Comparison of ENCODE assay signal across 38 cellular contexts in genomic region chr6:39274471-39274870, GRCh38. TPM values are rescaled to one million over a fixed set of nuclear protein-coding genes. Genes with fewer than 3 reads are reported as not detected.
"Had no signal": no experiment of that assay in that cellular context is flagged by ENCODE, and none has a peak within 500 bp of the region (broad histone marks: within the 10 kb centered on the region; RNA-seq: fewer than 3 reads in every experiment).

No MANE protein-coding gene starts in this region.

- H3K27ac ChIP-seq: adrenal gland, ascending aorta, body of pancreas, brain microvascular endothelial cell, breast epithelium, cardiac muscle cell had no signal

- H3K4me3 ChIP-seq: adrenal gland, ascending aorta, body of pancreas, breast epithelium, cardiac muscle cell had no signal

- H3K27me3 ChIP-seq: adrenal gland, ascending aorta, body of pancreas, brain microvascular endothelial cell, breast epithelium had no signal

- FAIRE-seq: astrocyte, colon had no signal

- ATAC-seq: activated naive CD4-positive, alpha-beta T cell treated with anti-CD3 and anti-CD28 coated beads, Interleukin-2, amount 50 U/mL, for 72 hours; activated naive CD8-positive, alpha-beta T cell treated with anti-CD3 and anti-CD28 coated beads, Interleukin-2, amount 50 U/mL, for 24 hours; activated T-cell treated with anti-CD3 and anti-CD28 coated beads, Interleukin-2, amount 50 U/mL, for 4 hours; activated T-cell treated with anti-CD3 and anti-CD28 coated beads, Interleukin-2, amount 50 U/mL, for 72 hours; activated T-helper 17 cell treated with anti-CD3 and anti-CD28 coated beads, Interleukin-2, amount 50 U/mL, for 72 hours; body of pancreas had no signal

- DNase-seq: activated effector memory CD4-positive, alpha-beta T cell treated with anti-CD3 and anti-CD28 coated beads, Interleukin-2, amount 50 U/mL, for 16 hours; activated effector memory CD4-positive, alpha-beta T cell treated with Interleukin-2 at 50 U/mL for 16 hours; activated gamma-delta T cell; activated gamma-delta T cell treated with Interleukin-2 at 50 U/mL for 16 hours; activated naive CD4-positive, alpha-beta T cell; activated naive CD4-positive, alpha-beta T cell treated with anti-CD3 and anti-CD28 coated beads for 36 hours; activated naive CD4-positive, alpha-beta T cell treated with anti-CD3 and anti-CD28 coated beads, Interleukin-2, amount 10 ng/mL, durations not matched to agents 7 days and 5 days; activated naive CD4-positive, alpha-beta T cell treated with anti-CD3 and anti-CD28 coated beads, Interleukin-2, amount 50 U/mL, for 16 hours; activated naive CD4-positive, alpha-beta T cell treated with Interleukin-2 at 50 U/mL for 16 hours; activated naive CD8-positive, alpha-beta T cell treated with anti-CD3 and anti-CD28 coated beads for 36 hours; activated naive CD8-positive, alpha-beta T cell treated with anti-CD3 and anti-CD28 coated beads, Interleukin-2, amount 10 ng/mL, durations not matched to agents 7 days and 5 days; activated naive CD8-positive, alpha-beta T cell treated with anti-CD3 and anti-CD28 coated beads, Interleukin-2, amount 50 U/mL, for 24 hours; activated T-cell treated with anti-CD3 and anti-CD28 coated beads, Interleukin-2, amount 50 U/mL, for 24 hours; activated T-cell treated with anti-CD3 and anti-CD28 coated beads, Interleukin-2, amount 50 U/mL, for 4 hours; activated T-cell treated with anti-CD3 and anti-CD28 coated beads, Interleukin-2, amount 50 U/mL, for 48 hours; activated T-cell treated with anti-CD3 and anti-CD28 coated beads, Interleukin-2, amount 50 U/mL, for 72 hours; adrenal gland; amniotic stem cell; amygdala; anterior cingulate cortex; aorta; body of pancreas; brain microvascular endothelial cell; caudate nucleus; central memory CD4-positive, alpha-beta T cell; cerebellar nuclear complex had no signal

- H3K4me1 ChIP-seq: adrenal gland, ascending aorta, body of pancreas, breast epithelium had no signal

- H3K36me3 ChIP-seq: adrenal gland, ascending aorta, brain microvascular endothelial cell, breast epithelium, cardiac muscle cell had no signal

- H3K9me3 ChIP-seq: adrenal gland, ascending aorta, body of pancreas, breast epithelium had no signal

RNA-seq across cellular contexts. Expression of gene KCNK17, which starts 39.7 kb away (rescaled TPM):
- total RNA-seq: activated naive CD4-positive, alpha-beta T cell treated with anti-CD3 and anti-CD28 coated beads for 36 hours; activated naive CD4-positive, alpha-beta T cell treated with anti-CD3 and anti-CD28 coated beads, Interleukin-2, amount 50 U/mL, for 72 hours; activated naive CD8-positive, alpha-beta T cell treated with anti-CD3 and anti-CD28 coated beads for 36 hours; activated naive CD8-positive, alpha-beta T cell treated with anti-CD3 and anti-CD28 coated beads, Interleukin-2, amount 10 ng/mL, durations not matched to agents 7 days and 5 days; activated T-cell treated with anti-CD3 and anti-CD28 coated beads, Interleukin-2, amount 50 U/mL, for 4 hours; activated T-cell treated with anti-CD3 and anti-CD28 coated beads, Interleukin-2, amount 50 U/mL, for 72 hours; activated T-helper 1 cell treated with anti-CD3 and anti-CD28 coated beads, Interleukin-12 subunit alpha, Interleukin-12 subunit beta, Interleukin-2, Interleukin-4 antibody, amounts not matched to agents 30 ng/mL and 10 ng/mL and 1 ng/mL, durations not matched to agents 14 hours and 24 hours and 36 hours; activated T-helper 17 cell treated with anti-CD3 and anti-CD28 coated beads, Interleukin-2, amount 50 U/mL, for 72 hours; activated T-helper 2 cell treated with anti-CD3 and anti-CD28 coated beads, Interferon-gamma antibody, Interleukin-2, Interleukin-4, amounts not matched to agents 10 μg/mL and 5 μg/mL and 100 μg/mL, durations not matched to agents 14 hours and 24 hours and 36 hours; ascending aorta; astrocyte; cardiac muscle cell; chondrocyte had no signal
- polyA plus RNA-seq: cardiac muscle cell had no signal

RNA-seq across cellular contexts. Expression of gene KCNK5, which starts 45.2 kb away (rescaled TPM):
- total RNA-seq: chondrocyte had no signal

RNA-seq across cellular contexts. Expression of gene KCNK16, which starts 48.0 kb away (rescaled TPM):
- total RNA-seq: activated naive CD4-positive, alpha-beta T cell treated with anti-CD3 and anti-CD28 coated beads for 36 hours; activated naive CD4-positive, alpha-beta T cell treated with anti-CD3 and anti-CD28 coated beads, Interleukin-2, amount 50 U/mL, for 72 hours; activated naive CD8-positive, alpha-beta T cell treated with anti-CD3 and anti-CD28 coated beads for 36 hours; activated naive CD8-positive, alpha-beta T cell treated with anti-CD3 and anti-CD28 coated beads, Interleukin-2, amount 10 ng/mL, durations not matched to agents 7 days and 5 days; activated T-cell treated with anti-CD3 and anti-CD28 coated beads, Interleukin-2, amount 50 U/mL, for 4 hours; activated T-cell treated with anti-CD3 and anti-CD28 coated beads, Interleukin-2, amount 50 U/mL, for 72 hours; activated T-helper 1 cell treated with anti-CD3 and anti-CD28 coated beads, Interleukin-12 subunit alpha, Interleukin-12 subunit beta, Interleukin-2, Interleukin-4 antibody, amounts not matched to agents 30 ng/mL and 10 ng/mL and 1 ng/mL, durations not matched to agents 14 hours and 24 hours and 36 hours; activated T-helper 17 cell treated with anti-CD3 and anti-CD28 coated beads, Interleukin-2, amount 50 U/mL, for 72 hours; activated T-helper 2 cell treated with anti-CD3 and anti-CD28 coated beads, Interferon-gamma antibody, Interleukin-2, Interleukin-4, amounts not matched to agents 10 μg/mL and 5 μg/mL and 100 μg/mL, durations not matched to agents 14 hours and 24 hours and 36 hours; adrenal gland; aorta; ascending aorta; astrocyte; breast epithelium; cardiac muscle cell; cardiac septum; cerebellum; chondrocyte had no signal
- polyA plus RNA-seq: adrenal gland, aorta, cardiac muscle cell had no signal
